ENCODE assay signal across 16 cellular contexts in the genomic region with DNA sequence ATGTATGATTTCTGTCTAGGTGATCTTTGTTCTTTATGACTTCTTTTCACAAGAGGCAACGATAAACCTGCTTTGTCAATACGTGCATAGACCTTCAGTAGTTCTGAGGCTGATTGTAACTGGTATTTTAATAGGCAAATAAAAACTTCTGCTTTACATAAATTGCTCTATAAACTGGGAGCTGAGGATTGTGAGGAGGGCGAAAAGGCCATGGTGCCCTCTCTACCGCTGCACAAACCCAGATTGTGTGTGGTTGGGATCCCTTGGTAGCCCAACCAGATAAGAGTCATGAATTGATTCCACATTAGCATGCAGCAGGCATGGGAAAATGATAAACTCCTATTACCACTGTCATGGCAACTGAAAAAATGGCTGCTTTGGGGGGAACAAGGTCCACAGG.
"Had no signal": no experiment of that assay in that cellular context is flagged by ENCODE, and none has a peak within 500 bp of the region (broad histone marks: within the 10 kb centered on the region; RNA-seq: fewer than 3 reads in every experiment).

No MANE protein-coding gene starts in this region.

- H3K27ac Mint-ChIP-seq: activated naive CD4-positive, alpha-beta T cell treated with anti-CD3 and anti-CD28 coated beads, Interleukin-2, amount 10 ng/mL, durations not matched to agents 7 days and 5 days; activated T-helper 2 cell treated with anti-CD3 and anti-CD28 coated beads, Interferon-gamma antibody, Interleukin-2, Interleukin-4, amounts not matched to agents 10 μg/mL and 5 μg/mL and 100 μg/mL, durations not matched to agents 14 hours and 24 hours and 36 hours; naive thymus-derived CD4-positive, alpha-beta T cell; stimulated activated naive B cell treated with anti-CD40 and anti-IgM and Interleukin-4, amounts not matched to agents 10 μg/mL and 1 μg/mL and 100 μg/mL, for 72 hours had no signal

- H3K4me3 ChIP-seq: adrenal gland, colonic mucosa, psoas muscle, suprapubic skin, upper lobe of left lung had no signal

- H3K36me3 Mint-ChIP-seq: activated naive CD4-positive, alpha-beta T cell treated with anti-CD3 and anti-CD28 coated beads, Interleukin-2, amount 10 ng/mL, durations not matched to agents 7 days and 5 days; naive thymus-derived CD4-positive, alpha-beta T cell; stimulated activated naive B cell treated with anti-CD40 and anti-IgM and Interleukin-4, amounts not matched to agents 10 μg/mL and 1 μg/mL and 100 μg/mL, for 72 hours had no signal

- H3K9me3 Mint-ChIP-seq: activated naive CD4-positive, alpha-beta T cell treated with anti-CD3 and anti-CD28 coated beads, Interleukin-2, amount 10 ng/mL, durations not matched to agents 7 days and 5 days; activated T-helper 2 cell treated with anti-CD3 and anti-CD28 coated beads, Interferon-gamma antibody, Interleukin-2, Interleukin-4, amounts not matched to agents 10 μg/mL and 5 μg/mL and 100 μg/mL, durations not matched to agents 14 hours and 24 hours and 36 hours; stimulated activated naive B cell treated with anti-CD40 and anti-IgM and Interleukin-4, amounts not matched to agents 10 μg/mL and 1 μg/mL and 100 μg/mL, for 72 hours had no signal

- ATAC-seq: naive thymus-derived CD4-positive, alpha-beta T cell; psoas muscle; sciatic nerve; stimulated activated naive B cell treated with anti-CD40 and anti-IgM and Interleukin-4, amounts not matched to agents 10 μg/mL and 1 μg/mL and 100 μg/mL, for 72 hours had no signal

- H3K27ac ChIP-seq: adrenal gland, colonic mucosa, psoas muscle, suprapubic skin, upper lobe of left lung, WERI-Rb-1 had no signal

- H3K4me1 ChIP-seq: adrenal gland, psoas muscle, suprapubic skin, upper lobe of left lung had no signal

- H3K36me3 ChIP-seq: adrenal gland, colonic mucosa, suprapubic skin, upper lobe of left lung, WERI-Rb-1 had no signal

- H3K9me3 ChIP-seq: adrenal gland, colonic mucosa, psoas muscle, suprapubic skin, upper lobe of left lung had no signal

- H3K4me3 Mint-ChIP-seq: activated naive CD4-positive, alpha-beta T cell treated with anti-CD3 and anti-CD28 coated beads, Interleukin-2, amount 10 ng/mL, durations not matched to agents 7 days and 5 days; naive thymus-derived CD4-positive, alpha-beta T cell; stimulated activated naive B cell treated with anti-CD40 and anti-IgM and Interleukin-4, amounts not matched to agents 10 μg/mL and 1 μg/mL and 100 μg/mL, for 72 hours had no signal

- DNase-seq: activated CD4-positive, alpha-beta T cell treated with anti-CD3 and anti-CD28 coated beads for 48 hours; activated naive CD4-positive, alpha-beta T cell treated with anti-CD3 and anti-CD28 coated beads, Interleukin-2, amount 10 ng/mL, durations not matched to agents 7 days and 5 days; adrenal gland; colonic mucosa; effector memory CD4-positive, alpha-beta T cell; kidney glomerular epithelial cell; naive thymus-derived CD4-positive, alpha-beta T cell; psoas muscle; stimulated activated CD4-positive, alpha-beta T cell treated with anti-CD3 and anti-CD28 coated beads, Interleukin-2, amount 100 ng/mL, for 24 hours; stimulated activated naive B cell treated with anti-CD40 and anti-IgM and Interleukin-4, amounts not matched to agents 10 μg/mL and 1 μg/mL and 100 μg/mL, for 72 hours; T-helper 9 cell; upper lobe of left lung; WERI-Rb-1 had no signal

- H3K27me3 ChIP-seq: adrenal gland, colonic mucosa, suprapubic skin, upper lobe of left lung had no signal

- H3K4me1 Mint-ChIP-seq: activated naive CD4-positive, alpha-beta T cell treated with anti-CD3 and anti-CD28 coated beads, Interleukin-2, amount 10 ng/mL, durations not matched to agents 7 days and 5 days; stimulated activated naive B cell treated with anti-CD40 and anti-IgM and Interleukin-4, amounts not matched to agents 10 μg/mL and 1 μg/mL and 100 μg/mL, for 72 hours had no signal
